Comparison of ENCODE assay signal across 16 cellular contexts in genomic region chr6:158043008-158043407, GRCh38.
DNase-seq lines count a peak whose midpoint lies in the region; ATAC-seq, FAIRE-seq and TF ChIP-seq lines count a peak whose summit lies in the region.
"Had no signal": no experiment of that assay in that cellular context is flagged by ENCODE, and none has a peak within 500 bp of the region (broad histone marks: within the 10 kb centered on the region; RNA-seq: fewer than 3 reads in every experiment).

No MANE protein-coding gene starts in this region.

- no peak for ATAC-seq in GM19035 (IDR thresholded peaks at IDR 0.05; ENCODE audit: unreplicated experiment)
- ATAC-seq: activated CD8-positive, alpha-beta T cell treated with anti-CD3 and anti-CD28 coated beads, Interleukin-2, amount 10 ng/mL, durations not matched to agents 7 days and 5 days had no signal

- no peak overlapping the region for H3K23ac ChIP-seq in H9 (ENCODE audit: insufficient read length, low read depth, low read length)

- no peak overlapping the region for H3K4me3 Mint-ChIP-seq in H9
- H3K4me3 Mint-ChIP-seq: activated CD8-positive, alpha-beta T cell treated with anti-CD3 and anti-CD28 coated beads, Interleukin-2, amount 10 ng/mL, durations not matched to agents 7 days and 5 days; activated naive CD8-positive, alpha-beta T cell treated with anti-CD3 and anti-CD28 coated beads, Interleukin-2, amount 10 ng/mL, durations not matched to agents 7 days and 5 days; neural crest cell had no signal

- no peak overlapping the region for H3K56ac ChIP-seq in H9 (ENCODE audit: insufficient read length, low read depth, low read length)

- H3K27ac Mint-ChIP-seq in H9, result peak overlapping the region in 2 of 3 experiments; percentile 4 to 86; a peak in 2 of 7 replicates
- H3K27ac Mint-ChIP-seq: activated CD8-positive, alpha-beta T cell treated with anti-CD3 and anti-CD28 coated beads, Interleukin-2, amount 10 ng/mL, durations not matched to agents 7 days and 5 days had no signal

- no peak overlapping the region for H2BK5ac ChIP-seq in H9 (ENCODE audit: insufficient read length, low read length)

- H3F3A ChIP-seq in smooth muscle cell (ENCODE audit: low read depth), result peaks cover 32% of the 10 kb centered on the region

- H2AK5ac ChIP-seq in H9 (ENCODE audit: insufficient read length, low read length), result no peak overlapping the region

- H2BK120ac ChIP-seq in H9 (ENCODE audit: low read depth, low read length, poor library complexity, severe bottlenecking), result no peak overlapping the region

- H4K91ac ChIP-seq in H9 (ENCODE audit: insufficient read length, low read depth, low read length), result no peak overlapping the region

- H3K79me1 ChIP-seq in H9 (ENCODE audit: insufficient read depth, low read depth, low read length, poor library complexity, severe bottlenecking), result no peaks in the 10 kb centered on the region

- no peaks in the 10 kb centered on the region for H3K23me2 ChIP-seq in H9 (ENCODE audit: insufficient read length, low read depth, low read length, poor library complexity, severe bottlenecking)

- no peaks in the 10 kb centered on the region for H3K27me3 ChIP-seq in H9 (ENCODE audit: insufficient read depth, low read length)
- no peaks in the 10 kb centered on the region for H3K27me3 ChIP-seq in breast epithelium
- H3K27me3 ChIP-seq in smooth muscle cell (ENCODE audit: low read depth), result no peaks in the 10 kb centered on the region
- H3K27me3 ChIP-seq: left lung had no signal

- no peak overlapping the region for H3T11ph ChIP-seq in H9 (ENCODE audit: low read length)

- H3K4me3 ChIP-seq in breast epithelium (no peak overlapping the region), kidney (ENCODE audit: low read length in 2 of 2) (no peak overlapping the region), smooth muscle cell (no peak overlapping the region), foreskin fibroblast (ENCODE audit: low read depth in 1 of 2, low read length in 2 of 2) (no peak overlapping the region)
- H3K4me3 ChIP-seq: left lung had no signal

- H4K20me1 ChIP-seq in H9 (ENCODE audit: control insufficient read depth, insufficient read depth, insufficient read length), result no peaks in the 10 kb centered on the region
- H4K20me1 ChIP-seq in smooth muscle cell (ENCODE audit: low read depth), result no peaks in the 10 kb centered on the region

- H3K4me1 Mint-ChIP-seq in H9, result peaks cover 19 to 24% of the 10 kb centered on the region in 2 experiments

- H4K5ac ChIP-seq in H9 (ENCODE audit: insufficient read length, low read depth, low read length), result no peak overlapping the region

- H3K36me3 Mint-ChIP-seq in H9 (ENCODE audit: insufficient read depth in 1 of 3, low read depth in 3 of 3), result peaks cover 0 to 38% (median 4%) of the 10 kb centered on the region in 3 experiments; a peak in 5 of 7 replicates

- H3K9me3 Mint-ChIP-seq in H9, result no peaks in the 10 kb centered on the region
- H3K9me3 Mint-ChIP-seq: activated naive CD8-positive, alpha-beta T cell treated with anti-CD3 and anti-CD28 coated beads, Interleukin-2, amount 10 ng/mL, durations not matched to agents 7 days and 5 days; neural crest cell had no signal

- no peaks in the 10 kb centered on the region for H3K27me3 Mint-ChIP-seq in H9 (ENCODE audit: low read depth)
- H3K27me3 Mint-ChIP-seq: activated naive CD8-positive, alpha-beta T cell treated with anti-CD3 and anti-CD28 coated beads, Interleukin-2, amount 10 ng/mL, durations not matched to agents 7 days and 5 days had no signal

- H3K4me1 ChIP-seq in H9 (ENCODE audit: insufficient read depth, low read length), result no peaks in the 10 kb centered on the region; the same call in 1 of the 2 replicates
- H3K4me1 ChIP-seq in breast epithelium, result peaks cover 0 to 6% of the 10 kb centered on the region in 2 donors
- peaks cover 0 to 14% of the 10 kb centered on the region in 2 donors for H3K4me1 ChIP-seq in kidney (ENCODE audit: control insufficient read depth in 1 of 2, insufficient read depth in 1 of 2, low read depth in 1 of 2, low read length in 2 of 2)
- peaks cover 36% of the 10 kb centered on the region for H3K4me1 ChIP-seq in smooth muscle cell (ENCODE audit: low read depth)

- no peak overlapping the region for H2BK12ac ChIP-seq in H9 (ENCODE audit: insufficient read length, low read depth, low read length)

- H3K79me2 ChIP-seq in H9 (ENCODE audit: insufficient read depth, low read length) (no peaks in the 10 kb centered on the region), smooth muscle cell (ENCODE audit: low read depth) (no peaks in the 10 kb centered on the region)

- H3K14ac ChIP-seq in H9 (ENCODE audit: insufficient read depth, low read length), result no peak overlapping the region

- no peak overlapping the region for H3K18ac ChIP-seq in H9 (ENCODE audit: insufficient read length, low read depth, low read length)

- H2BK15ac ChIP-seq in H9 (ENCODE audit: low read depth, low read length), result no peak overlapping the region

- DNase-seq in H9 (no peak), breast epithelium (ENCODE audit: low spot score in 2 of 2) (no peak), kidney (peak; percentile 68), smooth muscle cell (lab: John Stamatoyannopoulos, UW; ENCODE audit: unreplicated experiment) (no peak), foreskin fibroblast (no peak), HPDE6-E6E7 (ENCODE audit: extremely low spot score) (no peak), HuH-7.5 (ENCODE audit: low spot score) (no peak)
- DNase-seq: activated CD8-positive, alpha-beta T cell treated with anti-CD3 and anti-CD28 coated beads, Interleukin-2, amount 10 ng/mL, durations not matched to agents 7 days and 5 days; activated naive CD8-positive, alpha-beta T cell treated with anti-CD3 and anti-CD28 coated beads, Interleukin-2, amount 10 ng/mL, durations not matched to agents 7 days and 5 days; DMS79 treated with DMSO at 0.1 percent for 48 hours; left lung; NCI-H1105 treated with DMSO at 0.1 percent for 48 hours; NCI-H510A treated with DMSO at 0.1 percent for 48 hours; RPMI8226 had no signal

- no peak for TF ChIP-seq POLR2A in breast epithelium (IDR thresholded peaks at IDR 0.05)

- H3K4ac ChIP-seq in H9 (ENCODE audit: low read depth, low read length), result no peak overlapping the region

- H2BK20ac ChIP-seq in H9 (ENCODE audit: low read depth, low read length, poor library complexity, severe bottlenecking), result no peak overlapping the region

- H3K36me3 ChIP-seq in breast epithelium, result no peaks in the 10 kb centered on the region
- H3K36me3 ChIP-seq in kidney (ENCODE audit: control insufficient read depth in 1 of 2, insufficient read depth in 2 of 2, low read length in 2 of 2), result no peaks in the 10 kb centered on the region
- H3K36me3 ChIP-seq in smooth muscle cell (ENCODE audit: low read depth), result no peaks in the 10 kb centered on the region

- no peak overlapping the region for H4K8ac ChIP-seq in H9 (replicated peaks; ENCODE audit: insufficient read length, low read depth, low read length)

- WGBS in H9 (ENCODE audit: extremely low coverage, insufficient read length, low lambda C conversion rate), result no CpG with 5 or more reads among the region's 20 CpGs
- WGBS in smooth muscle cell (ENCODE audit: low lambda C conversion rate), result 95% methylated on average over 20 of the region's 20 CpGs

- H3K4me2 ChIP-seq in H9 (ENCODE audit: insufficient read depth, insufficient read length, low read length) (no peak overlapping the region), smooth muscle cell (peak overlapping the region; percentile 77)

- no peak overlapping the region for H2AFZ ChIP-seq in H9 (ENCODE audit: low read length)
- H2AFZ ChIP-seq in smooth muscle cell (ENCODE audit: low read depth), result no peak overlapping the region

- TF ChIP-seq CTCF in H9 (conservative IDR thresholded peaks at IDR 0.05) (no peak), breast epithelium (IDR thresholded peaks at IDR 0.05) (no peak), kidney (IDR thresholded peaks at IDR 0.05; ENCODE audit: borderline replicate concordance, extremely low read depth, insufficient read depth) (no peak), smooth muscle cell (IDR thresholded peaks at IDR 0.05; ENCODE audit: borderline replicate concordance, insufficient read depth, poor library complexity, severe bottlenecking) (no peak), foreskin fibroblast (IDR thresholded peaks at IDR 0.05; ENCODE audit: low read depth, low read length) (no peak)

- no peak overlapping the region for H3K9ac ChIP-seq in H9 (ENCODE audit: extremely low read depth, insufficient read length, low read length)
- no peak overlapping the region for H3K9ac ChIP-seq in kidney (ENCODE audit: low read length in 2 of 2)
- H3K9ac ChIP-seq in smooth muscle cell (ENCODE audit: low read depth), result peak overlapping the region; percentile 88

- H3K27ac ChIP-seq in H9 (ENCODE audit: insufficient read length, low read depth, low read length), result no peak overlapping the region
- peak overlapping the region; percentile 81 to 82 for H3K27ac ChIP-seq in breast epithelium
- H3K27ac ChIP-seq in kidney (ENCODE audit: low read depth in 2 of 2, low read length in 2 of 2), result peak overlapping the region; percentile 8 to 56
- H3K27ac ChIP-seq in smooth muscle cell (ENCODE audit: low read depth), result peak overlapping the region; percentile 99
- H3K27ac ChIP-seq: left lung had no signal

- intact Hi-C loops in breast epithelium (cut with DNase I; ENCODE audit: low total_unique reads), result loop anchor here (5.0 kb wide), 1 partner anchor 61 kb away; the partner anchor contains the start of gene SYNJ2
- intact Hi-C loops in kidney (cut with DNase I), result no loop called here

- FAIRE-seq in kidney (lab: Jason Lieb, UNC), result no peak

- H3K9me3 ChIP-seq in H9 (ENCODE audit: control insufficient read depth, low read depth, low read length) (no peaks in the 10 kb centered on the region), breast epithelium (no peaks in the 10 kb centered on the region), kidney (ENCODE audit: control insufficient read depth in 1 of 2, low read length in 2 of 2) (no peaks in the 10 kb centered on the region), smooth muscle cell (replicated peaks; ENCODE audit: low read depth) (no peaks in the 10 kb centered on the region)
- H3K9me3 ChIP-seq: left lung had no signal
